Comparison of ENCODE assay signal across 1 cellular context in the genomic region with DNA sequence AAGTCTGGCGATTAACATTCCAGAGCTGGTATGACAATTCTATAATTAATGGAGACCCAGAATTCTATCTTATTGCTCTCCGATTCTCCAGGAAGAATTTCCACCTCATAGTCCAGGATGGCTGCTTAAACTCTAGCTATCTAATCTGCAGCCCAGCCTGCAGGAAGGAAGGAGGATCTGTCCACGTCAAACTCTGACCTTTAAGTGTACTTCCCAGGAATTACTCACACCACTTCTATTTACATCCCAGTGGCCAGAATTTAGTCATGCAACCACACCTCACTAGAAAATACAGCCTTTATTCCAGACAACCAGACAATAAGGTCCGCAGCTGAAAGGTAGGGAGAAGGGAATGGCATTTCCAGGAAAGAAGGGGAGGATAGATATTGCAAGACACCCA.
A peak's percentile ranks its signal among the peaks of the same experiment; 100 is the strongest.
TF ChIP-seq lines count a peak whose summit lies in the region.

No MANE protein-coding gene starts in this region.

TF ChIP-seq in Ishikawa, 13 proteins besides CTCF, POLR2A, EP300 and RAD21:
- TF ChIP-seq REST (IDR thresholded peaks at IDR 0.05; ENCODE audit: low read depth): peak; percentile 16; the same call in 1 of the 2 replicates
- TF ChIP-seq, protein P1, sequence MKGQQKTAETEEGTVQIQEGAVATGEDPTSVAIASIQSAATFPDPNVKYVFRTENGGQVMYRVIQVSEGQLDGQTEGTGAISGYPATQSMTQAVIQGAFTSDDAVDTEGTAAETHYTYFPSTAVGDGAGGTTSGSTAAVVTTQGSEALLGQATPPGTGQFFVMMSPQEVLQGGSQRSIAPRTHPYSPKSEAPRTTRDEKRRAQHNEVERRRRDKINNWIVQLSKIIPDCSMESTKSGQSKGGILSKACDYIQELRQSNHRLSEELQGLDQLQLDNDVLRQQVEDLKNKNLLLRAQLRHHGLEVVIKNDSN (IDR thresholded peaks at IDR 0.05): no peak
